Comparison of ENCODE assay signal across 8 cellular contexts in the genomic region with DNA sequence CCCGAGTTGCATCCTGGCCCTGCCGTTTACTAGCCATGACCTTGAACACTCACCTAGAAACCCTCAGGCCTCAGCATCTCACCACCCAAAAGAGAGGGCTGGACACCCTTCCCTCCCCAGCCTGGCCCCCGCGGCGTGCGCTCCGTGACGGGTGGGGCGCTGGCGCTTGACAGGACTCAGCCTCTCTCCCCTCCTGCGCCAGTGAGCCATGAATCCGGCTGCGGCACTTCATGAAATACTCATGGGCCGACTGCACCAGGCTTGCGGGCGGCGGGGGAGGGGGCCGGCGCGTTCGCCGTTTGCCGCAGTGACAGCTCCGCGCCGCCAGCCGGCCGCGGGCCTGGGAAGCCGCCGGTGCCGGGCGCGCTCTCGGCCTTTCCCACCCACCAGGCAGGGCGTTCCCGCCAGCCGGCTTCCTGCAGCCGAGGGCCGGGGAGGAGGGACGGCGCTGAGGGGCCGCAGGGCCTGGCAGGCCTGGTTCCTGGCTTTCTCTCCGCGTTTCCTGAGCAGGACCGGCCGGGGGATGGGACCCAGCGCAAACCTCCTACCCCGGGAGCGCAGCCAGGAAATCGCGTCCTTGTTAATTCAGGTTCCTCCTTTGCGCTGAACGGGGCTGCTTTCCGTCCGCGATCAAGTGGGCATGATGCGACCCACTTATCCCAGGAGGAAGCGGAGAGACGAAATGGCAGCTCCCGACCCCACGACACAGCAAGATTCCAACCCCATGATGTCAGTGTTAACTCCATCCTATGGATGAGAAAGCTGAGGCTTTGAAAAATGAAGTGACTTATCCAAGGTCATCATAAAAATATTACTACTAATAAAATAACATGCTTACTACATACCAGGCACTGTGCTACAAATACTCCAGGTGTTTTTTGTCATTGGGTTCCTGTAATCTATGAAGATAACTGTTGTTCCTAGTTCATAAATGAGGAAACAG. TPM values are rescaled to one million over a fixed set of nuclear protein-coding genes. Genes with fewer than 3 reads are reported as not detected.
DNase-seq lines count a peak whose midpoint lies in the region; ATAC-seq and TF ChIP-seq lines count a peak whose summit lies in the region.

No MANE protein-coding gene starts in this region.

- no peaks in the 10 kb centered on the region for H3K9me3 ChIP-seq in BLaER1
- no peaks in the 10 kb centered on the region for H3K9me3 ChIP-seq in HUES64 (ENCODE audit: insufficient read depth, low read depth, low read length)

- peak overlapping the region; percentile 73 for H3K9ac ChIP-seq in BLaER1
- peak overlapping the region; percentile 71 for H3K9ac ChIP-seq in HUES64 (ENCODE audit: low read depth, low read length)

- H3K4me2 ChIP-seq in BLaER1: peak overlapping the region; percentile 87

- H3K36me3 ChIP-seq in BLaER1 (no peaks in the 10 kb centered on the region), HUES64 (ENCODE audit: insufficient read depth, low read length) (no peaks in the 10 kb centered on the region)

- H3K4me1 ChIP-seq in BLaER1: peaks cover 45% of the 10 kb centered on the region
- 0 out of 2 replicates have a peak, but pooled peaks cover 3% of the 10 kb centered on the region for H3K4me1 ChIP-seq in HUES64 (ENCODE audit: insufficient read depth, low read length)

- H3K27me3 ChIP-seq in BLaER1 (no peaks in the 10 kb centered on the region), HUES64 (ENCODE audit: insufficient read depth, low read length) (peaks cover 43% of the 10 kb centered on the region)

- intact Hi-C loops in left cardiac atrium (cut with DNase I): no loop called here

- peak; percentile 22 for DNase-seq in T follicular helper cell (ENCODE audit: low read depth)
- peak; percentile 80 for DNase-seq in amniotic epithelial cell (ENCODE audit: low read depth)
- DNase-seq in left cardiac atrium: peak; percentile 92
- DNase-seq in pons (ENCODE audit: low spot score): peak; percentile 20

- ATAC-seq in left cardiac atrium: peak; percentile 94 to 95
- ATAC-seq in HG02884 (IDR thresholded peaks at IDR 0.05; ENCODE audit: unreplicated experiment): no peak

- H3K27ac ChIP-seq in BLaER1: peak overlapping the region; percentile 80
- no peak overlapping the region; the same call in 1 of the 2 replicates for H3K27ac ChIP-seq in HUES64 (ENCODE audit: low read depth, low read length)

- TF ChIP-seq POLR2A in GM19099 (IDR thresholded peaks at IDR 0.05; ENCODE audit: extremely low read depth, insufficient read length, low read depth): peak; percentile 64

- H4K20me1 ChIP-seq in BLaER1: no peaks in the 10 kb centered on the region

- peak overlapping the region; percentile 68 for H3K4me3 ChIP-seq in BLaER1
- H3K4me3 ChIP-seq in HUES64 (ENCODE audit: low read length): peak overlapping the region; percentile 69

- 3% methylated on average over 62 of the region's 62 CpGs for WGBS in HUES64

RNA-seq across cellular contexts. Expression of gene LUZP1, which starts 9.1 kb away (rescaled TPM):
- polyA plus RNA-seq in HUES64 (2013, experiment 1 of 2): 26.3 TPM
- 25.9 TPM for polyA plus RNA-seq in HUES64 (2013, experiment 2 of 2)
- total RNA-seq in left cardiac atrium: 10 to 100 TPM; 31.7 to 55.7 TPM

RNA-seq across cellular contexts. Expression of gene HTR1D, which starts 39.6 kb away (rescaled TPM):
- 2.7 TPM for polyA plus RNA-seq in HUES64 (2013, experiment 1 of 2)
- 2.5 TPM for polyA plus RNA-seq in HUES64 (2013, experiment 2 of 2)
- not detected for total RNA-seq in left cardiac atrium

Comparison
In these comparisons a context has a peak if more than half of its experiments do, and no peak if none do; other contexts are left out.
1. DNase-seq: peak in every context shown above with its lines; median percentile 92 in left cardiac atrium; 80 in amniotic epithelial cell; 22 in T follicular helper cell; 20 in pons.